ENCODE assay signal across 1 cellular context in genomic region chr9:113401027-113401792, GRCh38.
TF ChIP-seq lines count a peak whose summit lies in the region.

TSS of gene ALAD (minus strand) at chr9:113401284. CDS start at chr9:113393559, 7,725 bp downstream.

TF ChIP-seq in HepG2, 621 proteins besides CTCF, POLR2A, EP300 and RAD21 (continued from another document and continues in another):
- TF ChIP-seq, protein P1, sequence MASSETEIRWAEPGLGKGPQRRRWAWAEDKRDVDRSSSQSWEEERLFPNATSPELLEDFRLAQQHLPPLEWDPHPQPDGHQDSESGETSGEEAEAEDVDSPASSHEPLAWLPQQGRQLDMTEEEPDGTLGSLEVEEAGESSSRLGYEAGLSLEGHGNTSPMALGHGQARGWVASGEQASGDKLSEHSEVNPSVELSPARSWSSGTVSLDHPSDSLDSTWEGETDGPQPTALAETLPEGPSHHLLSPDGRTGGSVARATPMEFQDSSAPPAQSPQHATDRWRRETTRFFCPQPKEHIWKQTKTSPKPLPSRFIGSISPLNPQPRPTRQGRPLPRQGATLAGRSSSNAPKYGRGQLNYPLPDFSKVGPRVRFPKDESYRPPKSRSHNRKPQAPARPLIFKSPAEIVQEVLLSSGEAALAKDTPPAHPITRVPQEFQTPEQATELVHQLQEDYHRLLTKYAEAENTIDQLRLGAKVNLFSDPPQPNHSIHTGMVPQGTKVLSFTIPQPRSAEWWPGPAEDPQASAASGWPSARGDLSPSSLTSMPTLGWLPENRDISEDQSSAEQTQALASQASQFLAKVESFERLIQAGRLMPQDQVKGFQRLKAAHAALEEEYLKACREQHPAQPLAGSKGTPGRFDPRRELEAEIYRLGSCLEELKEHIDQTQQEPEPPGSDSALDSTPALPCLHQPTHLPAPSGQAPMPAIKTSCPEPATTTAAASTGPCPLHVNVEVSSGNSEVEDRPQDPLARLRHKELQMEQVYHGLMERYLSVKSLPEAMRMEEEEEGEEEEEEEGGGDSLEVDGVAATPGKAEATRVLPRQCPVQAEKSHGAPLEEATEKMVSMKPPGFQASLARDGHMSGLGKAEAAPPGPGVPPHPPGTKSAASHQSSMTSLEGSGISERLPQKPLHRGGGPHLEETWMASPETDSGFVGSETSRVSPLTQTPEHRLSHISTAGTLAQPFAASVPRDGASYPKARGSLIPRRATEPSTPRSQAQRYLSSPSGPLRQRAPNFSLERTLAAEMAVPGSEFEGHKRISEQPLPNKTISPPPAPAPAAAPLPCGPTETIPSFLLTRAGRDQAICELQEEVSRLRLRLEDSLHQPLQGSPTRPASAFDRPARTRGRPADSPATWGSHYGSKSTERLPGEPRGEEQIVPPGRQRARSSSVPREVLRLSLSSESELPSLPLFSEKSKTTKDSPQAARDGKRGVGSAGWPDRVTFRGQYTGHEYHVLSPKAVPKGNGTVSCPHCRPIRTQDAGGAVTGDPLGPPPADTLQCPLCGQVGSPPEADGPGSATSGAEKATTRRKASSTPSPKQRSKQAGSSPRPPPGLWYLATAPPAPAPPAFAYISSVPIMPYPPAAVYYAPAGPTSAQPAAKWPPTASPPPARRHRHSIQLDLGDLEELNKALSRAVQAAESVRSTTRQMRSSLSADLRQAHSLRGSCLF (CRISPR knock-in tag; IDR thresholded peaks at IDR 0.05; ENCODE audit: borderline replicate concordance), result 0 out of 2 replicates have a peak, but pooled peaks have one; percentile 15
- TF ChIP-seq ZNF496 (CRISPR knock-in tag; IDR thresholded peaks at IDR 0.05; ENCODE audit: insufficient replicate concordance) (no peak), ZFP37 (CRISPR knock-in tag; IDR thresholded peaks at IDR 0.05; ENCODE audit: borderline replicate concordance) (peak; percentile 86; the same call in 1 of the 2 replicates), ZNF142 (CRISPR knock-in tag; IDR thresholded peaks at IDR 0.05) (peak; percentile 68), XBP1 (CRISPR knock-in tag; IDR thresholded peaks at IDR 0.05) (no peak), ZBTB20 (CRISPR knock-in tag; IDR thresholded peaks at IDR 0.05; ENCODE audit: borderline replicate concordance, low read depth) (peak; percentile 43; the same call in 1 of the 2 replicates), CREBL2 (CRISPR knock-in tag; IDR thresholded peaks at IDR 0.05; ENCODE audit: borderline replicate concordance) (no peak), PAX8 (CRISPR knock-in tag; IDR thresholded peaks at IDR 0.05; ENCODE audit: borderline replicate concordance) (no peak; the same call in 1 of the 2 replicates), SUZ12 (IDR thresholded peaks at IDR 0.05; ENCODE audit: low read depth, low read length) (no peak), ZSCAN9 (CRISPR knock-in tag; IDR thresholded peaks at IDR 0.05; ENCODE audit: borderline replicate concordance) (peak; percentile 85; the same call in 1 of the 2 replicates), ZNF747 (CRISPR knock-in tag; IDR thresholded peaks at IDR 0.05; ENCODE audit: borderline replicate concordance) (peak; percentile 33; the same call in 1 of the 2 replicates), RELA (CRISPR knock-in tag; IDR thresholded peaks at IDR 0.05) (no peak), ZNF788 (CRISPR knock-in tag; IDR thresholded peaks at IDR 0.05; ENCODE audit: borderline replicate concordance) (peak; percentile 76; the same call in 1 of the 2 replicates), CCDC6 (CRISPR knock-in tag; IDR thresholded peaks at IDR 0.05) (no peak), ZSCAN25 (CRISPR knock-in tag; IDR thresholded peaks at IDR 0.05) (no peak; the same call in 1 of the 2 replicates), ZNF557 (CRISPR knock-in tag; IDR thresholded peaks at IDR 0.05) (0 out of 2 replicates have a peak, but pooled peaks have one; percentile 52), ZNF432 (CRISPR knock-in tag; IDR thresholded peaks at IDR 0.05; ENCODE audit: borderline replicate concordance) (no peak), RAD51 (IDR thresholded peaks at IDR 0.05; ENCODE audit: borderline replicate concordance) (no peak), ELF1 (CRISPR knock-in tag; IDR thresholded peaks at IDR 0.05) (peak; percentile 97), RFX1 (IDR thresholded peaks at IDR 0.05) (no peak), FOSL1 (CRISPR knock-in tag; IDR thresholded peaks at IDR 0.05; ENCODE audit: borderline replicate concordance) (no peak), HOXA9 (CRISPR knock-in tag; IDR thresholded peaks at IDR 0.05; ENCODE audit: borderline replicate concordance) (no peak), ZNF263 (CRISPR knock-in tag; IDR thresholded peaks at IDR 0.05) (peak; percentile 54; the same call in 1 of the 2 replicates), CSRNP1 (CRISPR knock-in tag; IDR thresholded peaks at IDR 0.05) (peak; percentile 71; the same call in 1 of the 2 replicates), HNF4G (IDR thresholded peaks at IDR 0.05; ENCODE audit: borderline replicate concordance, low read depth, low read length) (no peak), HNF4G (CRISPR knock-in tag; IDR thresholded peaks at IDR 0.05; ENCODE audit: borderline replicate concordance, low read depth) (peak; percentile 30; the same call in 1 of the 2 replicates), MTF2 (CRISPR knock-in tag; IDR thresholded peaks at IDR 0.05; ENCODE audit: borderline replicate concordance) (no peak; the same call in 1 of the 2 replicates), SNAPC2 (CRISPR knock-in tag; IDR thresholded peaks at IDR 0.05) (0 out of 2 replicates have a peak, but pooled peaks have one; percentile 52), HMGA1 (CRISPR knock-in tag; conservative IDR thresholded peaks at IDR 0.05) (no peak), TRIM24 (CRISPR knock-in tag; IDR thresholded peaks at IDR 0.05) (no peak), ZBTB46 (CRISPR knock-in tag; IDR thresholded peaks at IDR 0.05; ENCODE audit: borderline replicate concordance) (no peak), ZNF644 (CRISPR knock-in tag; IDR thresholded peaks at IDR 0.05; ENCODE audit: low read depth) (no peak), ZNF512 (CRISPR knock-in tag; IDR thresholded peaks at IDR 0.05) (no peak), CBX1 (IDR thresholded peaks at IDR 0.05; ENCODE audit: low read depth) (peak; percentile 66), ZNF329 (CRISPR knock-in tag; IDR thresholded peaks at IDR 0.05; ENCODE audit: low read depth) (peak; percentile 33; the same call in 1 of the 2 replicates), ZNF33A (CRISPR knock-in tag; IDR thresholded peaks at IDR 0.05; ENCODE audit: borderline replicate concordance) (peak; percentile 78; the same call in 1 of the 2 replicates), RFX3 (CRISPR knock-in tag; IDR thresholded peaks at IDR 0.05) (no peak), ZNF780A (CRISPR knock-in tag; IDR thresholded peaks at IDR 0.05) (no peak), ZNF547 (CRISPR knock-in tag; IDR thresholded peaks at IDR 0.05) (no peak; the same call in 1 of the 2 replicates), GABPB1 (CRISPR knock-in tag; IDR thresholded peaks at IDR 0.05) (peak; percentile 95), ZNF326 (CRISPR knock-in tag; IDR thresholded peaks at IDR 0.05; ENCODE audit: borderline replicate concordance) (no peak), TGIF2 (CRISPR knock-in tag; IDR thresholded peaks at IDR 0.05) (peak; percentile 74)
- TF ChIP-seq, protein P2, sequence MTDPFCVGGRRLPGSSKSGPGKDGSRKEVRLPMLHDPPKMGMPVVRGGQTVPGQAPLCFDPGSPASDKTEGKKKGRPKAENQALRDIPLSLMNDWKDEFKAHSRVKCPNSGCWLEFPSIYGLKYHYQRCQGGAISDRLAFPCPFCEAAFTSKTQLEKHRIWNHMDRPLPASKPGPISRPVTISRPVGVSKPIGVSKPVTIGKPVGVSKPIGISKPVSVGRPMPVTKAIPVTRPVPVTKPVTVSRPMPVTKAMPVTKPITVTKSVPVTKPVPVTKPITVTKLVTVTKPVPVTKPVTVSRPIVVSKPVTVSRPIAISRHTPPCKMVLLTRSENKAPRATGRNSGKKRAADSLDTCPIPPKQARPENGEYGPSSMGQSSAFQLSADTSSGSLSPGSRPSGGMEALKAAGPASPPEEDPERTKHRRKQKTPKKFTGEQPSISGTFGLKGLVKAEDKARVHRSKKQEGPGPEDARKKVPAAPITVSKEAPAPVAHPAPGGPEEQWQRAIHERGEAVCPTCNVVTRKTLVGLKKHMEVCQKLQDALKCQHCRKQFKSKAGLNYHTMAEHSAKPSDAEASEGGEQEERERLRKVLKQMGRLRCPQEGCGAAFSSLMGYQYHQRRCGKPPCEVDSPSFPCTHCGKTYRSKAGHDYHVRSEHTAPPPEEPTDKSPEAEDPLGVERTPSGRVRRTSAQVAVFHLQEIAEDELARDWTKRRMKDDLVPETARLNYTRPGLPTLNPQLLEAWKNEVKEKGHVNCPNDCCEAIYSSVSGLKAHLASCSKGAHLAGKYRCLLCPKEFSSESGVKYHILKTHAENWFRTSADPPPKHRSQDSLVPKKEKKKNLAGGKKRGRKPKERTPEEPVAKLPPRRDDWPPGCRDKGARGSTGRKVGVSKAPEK (CRISPR knock-in tag; IDR thresholded peaks at IDR 0.05; ENCODE audit: borderline replicate concordance), result no peak
- TF ChIP-seq, protein P3, sequence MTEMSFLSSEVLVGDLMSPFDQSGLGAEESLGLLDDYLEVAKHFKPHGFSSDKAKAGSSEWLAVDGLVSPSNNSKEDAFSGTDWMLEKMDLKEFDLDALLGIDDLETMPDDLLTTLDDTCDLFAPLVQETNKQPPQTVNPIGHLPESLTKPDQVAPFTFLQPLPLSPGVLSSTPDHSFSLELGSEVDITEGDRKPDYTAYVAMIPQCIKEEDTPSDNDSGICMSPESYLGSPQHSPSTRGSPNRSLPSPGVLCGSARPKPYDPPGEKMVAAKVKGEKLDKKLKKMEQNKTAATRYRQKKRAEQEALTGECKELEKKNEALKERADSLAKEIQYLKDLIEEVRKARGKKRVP (CRISPR knock-in tag; IDR thresholded peaks at IDR 0.05), result no peak
